In the genomic region with DNA sequence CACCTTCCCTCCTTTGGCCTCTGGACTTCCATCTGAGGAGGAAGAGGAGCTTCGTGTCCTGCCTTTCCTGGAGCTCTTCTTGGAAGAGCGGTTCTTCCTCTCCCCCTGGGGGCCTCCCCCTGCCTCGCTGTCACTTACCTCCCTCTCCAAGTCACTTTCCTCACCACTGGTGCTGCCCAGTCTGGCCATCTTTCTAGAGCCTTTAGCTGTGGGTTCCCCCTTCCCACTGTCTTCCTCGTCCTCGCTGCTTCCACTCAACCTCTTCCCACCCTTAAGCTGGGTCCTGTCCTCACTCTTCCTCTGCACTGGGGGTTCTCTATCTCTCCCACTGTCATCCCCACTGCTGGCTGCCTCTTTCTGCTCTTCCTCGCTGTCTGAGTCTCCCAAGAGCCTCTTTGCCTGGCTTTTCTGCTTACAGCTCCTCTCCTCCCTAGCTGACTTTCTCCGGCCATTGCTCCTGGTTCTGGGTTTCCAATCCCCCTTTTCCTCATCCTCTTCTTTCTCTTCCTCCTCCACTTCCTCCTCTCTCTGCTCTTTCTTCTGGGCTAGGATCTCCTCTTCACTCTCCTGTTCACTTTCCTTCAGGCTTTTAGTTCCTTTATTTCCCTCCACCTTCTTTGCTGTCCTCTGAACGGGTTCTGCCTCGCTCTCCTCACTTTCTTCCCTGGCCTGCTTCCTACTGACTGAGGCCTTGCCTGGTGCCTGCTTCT, we compare ENCODE assay signal across 9 cellular contexts. TPM values are rescaled to one million over a fixed set of nuclear protein-coding genes. Genes with fewer than 3 reads are reported as not detected.
DNase-seq lines count a peak whose midpoint lies in the region; ATAC-seq and TF ChIP-seq lines count a peak whose summit lies in the region.
"Had no signal": no experiment of that assay in that cellular context is flagged by ENCODE, and none has a peak within 500 bp of the region (broad histone marks: within the 10 kb centered on the region; RNA-seq: fewer than 3 reads in every experiment).

No MANE protein-coding gene starts in this region.

- peak overlapping the region; percentile 95; the same call in 1 of the 2 replicates for H2AFZ ChIP-seq in GM23248

- no peak for TF ChIP-seq EP300 in sigmoid colon (IDR thresholded peaks at IDR 0.05)

- H3K9ac ChIP-seq in GM23248 = peak overlapping the region; percentile 86
- H3K9ac ChIP-seq in endodermal cell (ENCODE audit: extremely low read depth, low read length, poor library complexity, severe bottlenecking) = no peak overlapping the region

- H3K36me3 Mint-ChIP-seq in endodermal cell (ENCODE audit: low read depth) = peaks cover 40% of the 10 kb centered on the region

- H4K20me1 ChIP-seq in GM23248 (ENCODE audit: insufficient read depth) = no peaks in the 10 kb centered on the region

- peaks cover 21% of the 10 kb centered on the region for H3F3A ChIP-seq in GM23248 (ENCODE audit: insufficient read depth)

- H3K27me3 Mint-ChIP-seq in endodermal cell (ENCODE audit: insufficient read depth) = no peaks in the 10 kb centered on the region

- H3K4me2 ChIP-seq in GM23248 (ENCODE audit: unreplicated experiment) = peak overlapping the region; percentile 89

- H3K36me3 ChIP-seq in GM23248 (ENCODE audit: low read depth) (peaks cover 4% of the 10 kb centered on the region; the same call in 1 of the 2 replicates), endodermal cell (ENCODE audit: control insufficient read depth, insufficient read depth, low read length) (peaks cover 42% of the 10 kb centered on the region), sigmoid colon (peaks cover 0 to 61% (median 26%) of the 10 kb centered on the region in 4 donors)

- intact Hi-C loops in sigmoid colon (cut with DNase I) = loop anchor here (2.0 to 10.0 kb wide), 2 partner anchors 31 to 101 kb away; a partner anchor contains a TSS

- no peaks in the 10 kb centered on the region for H3K27me3 ChIP-seq in GM23248 (replicated peaks; ENCODE audit: insufficient read depth)
- no peaks in the 10 kb centered on the region for H3K27me3 ChIP-seq in endodermal cell (ENCODE audit: control insufficient read depth, insufficient read depth, low read length, poor library complexity, severe bottlenecking)
- H3K27me3 ChIP-seq in sigmoid colon = no peaks in the 10 kb centered on the region

- peaks cover 19% of the 10 kb centered on the region for H3K79me2 ChIP-seq in GM23248 (ENCODE audit: insufficient read depth)

- H3K9me3 ChIP-seq in GM23248 (ENCODE audit: low read depth) (no peaks in the 10 kb centered on the region), endodermal cell (ENCODE audit: control insufficient read depth, low read length) (no peaks in the 10 kb centered on the region), sigmoid colon (no peaks in the 10 kb centered on the region)

- TF ChIP-seq POLR2A in sigmoid colon (IDR thresholded peaks at IDR 0.05) = no peak

- H3K9me3 Mint-ChIP-seq in endodermal cell = no peaks in the 10 kb centered on the region

- H3K27ac ChIP-seq in GM23248 (peak overlapping the region; percentile 81), endodermal cell (ENCODE audit: low read depth, low read length) (no peak overlapping the region), sigmoid colon (peak overlapping the region; percentile 95 to 98 (median 95))

- in situ Hi-C loops in GM23248 (cut with MboI) (no loop called here), GM13976 (cut with MboI; ENCODE audit: low sequenced_read_pairs, unreplicated experiment) (no loop called here)

- peak overlapping the region; percentile 91 for H3K4me3 ChIP-seq in GM23248
- no peak overlapping the region for H3K4me3 ChIP-seq in endodermal cell (ENCODE audit: low read length)
- peak overlapping the region in 2 of 4 donors; percentile 74 to 96 for H3K4me3 ChIP-seq in sigmoid colon

- H3K4me1 ChIP-seq in GM23248 (ENCODE audit: insufficient read depth) (peaks cover 15% of the 10 kb centered on the region), endodermal cell (ENCODE audit: control insufficient read depth, insufficient read depth, low read length) (no peaks in the 10 kb centered on the region), sigmoid colon (peaks cover 0 to 34% (median 25%) of the 10 kb centered on the region in 4 donors)

- H3K9me2 ChIP-seq in GM23248 (ENCODE audit: insufficient read depth) = no peaks in the 10 kb centered on the region

- TF ChIP-seq CTCF in endodermal cell (conservative IDR thresholded peaks at IDR 0.05) (no peak), sigmoid colon (IDR thresholded peaks at IDR 0.05) (no peak), GM13976 (IDR thresholded peaks at IDR 0.05; ENCODE audit: borderline replicate concordance, control extremely low read depth, extremely low read depth, insufficient read depth, missing control alignments) (no peak)

- peaks cover 7% of the 10 kb centered on the region for H3K4me1 Mint-ChIP-seq in endodermal cell

- no peak overlapping the region for H3K27ac Mint-ChIP-seq in endodermal cell

- 88 to 89% methylated on average over 9 of the region's 9 CpGs for WGBS in GM23248 (ENCODE audit: low coverage in 1 of 2, low lambda C conversion rate in 2 of 2, missing lambda C conversion rate in 2 of 2), 2 experiments
- 94 to 98% methylated on average over 7 to 8 of the region's 9 CpGs for WGBS in endodermal cell (ENCODE audit: insufficient coverage in 1 of 2, insufficient read length in 1 of 2), 2 experiments
- WGBS in sigmoid colon, 2 donors = 93% methylated on average over 9 of the region's 9 CpGs

- DNase-seq in GM23248 (no peak), OCI-M1 (lab: John Stamatoyannopoulos, UW) (peak; percentile 36), endodermal cell (no peak), sigmoid colon (no peak), SW480 (ENCODE audit: low spot score) (no peak), GM13976 (ENCODE audit: low spot score) (no peak), NCI-H69 (lab: John Stamatoyannopoulos, UW) (no peak)

- ATAC-seq in HG03439 (IDR thresholded peaks at IDR 0.05; ENCODE audit: unreplicated experiment) = no peak
- ATAC-seq: sciatic nerve had no signal

- peak overlapping the region; percentile 97 for H3K4me3 Mint-ChIP-seq in endodermal cell

RNA-seq across cellular contexts. Expression of a gene that starts 1.4 kb away (rescaled TPM):
- 3.2 and 3.9 TPM in 2 replicates for total RNA-seq in GM23248 (2014; rRNA removed; shearing (Covaris generic))
- 11.9 and 14.0 TPM in 2 replicates for polyA plus RNA-seq in GM23248 (2016; fragmentation: Nextera tagmentation; extraction: Ambion mirVana)
- total RNA-seq in endodermal cell = 10 to 100 TPM in 1 of 2 donors, 1 to 10 TPM in 1; 9.4 to 13.9 TPM
- 23.1 TPM for polyA plus RNA-seq in endodermal cell (2013, experiment 1 of 2)
- polyA plus RNA-seq in endodermal cell (2013, experiment 2 of 2) = 23.0 TPM
- total RNA-seq in sigmoid colon = 10 to 100 TPM; 15.8 to 22.7 (median 19.7) TPM
- 10 to 100 TPM in 1 of 3 donors, 1 to 10 TPM in 2; 9.0 to 14.4 (median 9.7) TPM for polyA plus RNA-seq in sigmoid colon

RNA-seq across cellular contexts. Expression of a gene that starts 2.0 kb away (rescaled TPM):
- total RNA-seq in GM23248 (2014; rRNA removed; shearing (Covaris generic)) = 51.1 and 111 TPM in 2 replicates
- 32.3 and 35.3 TPM in 2 replicates for polyA plus RNA-seq in GM23248 (2016; fragmentation: Nextera tagmentation; extraction: Ambion mirVana)
- 10 to 100 TPM; 77.4 to 80.1 TPM for total RNA-seq in endodermal cell
- 74.7 TPM for polyA plus RNA-seq in endodermal cell (2013, experiment 1 of 2)
- polyA plus RNA-seq in endodermal cell (2013, experiment 2 of 2) = 86.3 TPM
- 100 to 1,000 TPM in 1 of 4 donors, 10 to 100 TPM in 3; 49.2 to 174 (median 54.7) TPM for total RNA-seq in sigmoid colon
- 10 to 100 TPM; 50.6 to 89.7 (median 60.1) TPM for polyA plus RNA-seq in sigmoid colon

RNA-seq across cellular contexts. Expression of a gene that starts 16.8 kb away (rescaled TPM):
- not detected in 2 replicates for total RNA-seq in GM23248 (2014; rRNA removed; shearing (Covaris generic))
- not detected in 2 replicates for polyA plus RNA-seq in GM23248 (2016; fragmentation: Nextera tagmentation; extraction: Ambion mirVana)
- total RNA-seq in endodermal cell = 1 to 10 TPM; 6.2 to 9.9 TPM
- 3.2 TPM for polyA plus RNA-seq in endodermal cell (2013, experiment 1 of 2)
- polyA plus RNA-seq in endodermal cell (2013, experiment 2 of 2) = 2.6 TPM
- 1 to 10 TPM in 1 of 4 donors, under 1 TPM in 1, not detected in 2; 0.36 to 3.9 TPM for total RNA-seq in sigmoid colon
- 1 to 10 TPM in 2 of 3 donors, under 1 TPM in 1; 0.92 to 4.6 (median 1.8) TPM for polyA plus RNA-seq in sigmoid colon

RNA-seq across cellular contexts. Expression of a gene that starts 20.4 kb away (rescaled TPM):
- total RNA-seq in GM23248 (2014; rRNA removed; shearing (Covaris generic)) = 57.7 and 57.9 TPM in 2 replicates
- polyA plus RNA-seq in GM23248 (2016; fragmentation: Nextera tagmentation; extraction: Ambion mirVana) (12.5 and 13.6 TPM in 2 replicates), sigmoid colon (10 to 100 TPM in 2 of 3 donors, 1 to 10 TPM in 1; 9.0 to 42.2 (median 12.7) TPM)
- total RNA-seq in endodermal cell (10 to 100 TPM; 44.6 to 50.2 TPM), sigmoid colon (10 to 100 TPM; 26.8 to 38.5 (median 29.7) TPM)
- 42.3 TPM for polyA plus RNA-seq in endodermal cell (2013, experiment 1 of 2)
- polyA plus RNA-seq in endodermal cell (2013, experiment 2 of 2) = 39.7 TPM

RNA-seq across cellular contexts. Expression of a gene that starts 28.9 kb away (rescaled TPM):
- not detected in 2 replicates for total RNA-seq in GM23248 (2014; rRNA removed; shearing (Covaris generic))
- polyA plus RNA-seq in GM23248 (2016; fragmentation: Nextera tagmentation; extraction: Ambion mirVana) (not detected in 2 replicates), sigmoid colon (not detected)
- total RNA-seq in endodermal cell (not detected), sigmoid colon (not detected)
- polyA plus RNA-seq in endodermal cell (2013, experiment 1 of 2) = not detected
- not detected for polyA plus RNA-seq in endodermal cell (2013, experiment 2 of 2)
- total RNA-seq: sciatic nerve had no signal
